In genomic region chr19:2549701-2550191, GRCh38 we compare ENCODE assay signal across 8 cellular contexts.
DNase-seq lines count a peak whose midpoint lies in the region; ATAC-seq and TF ChIP-seq lines count a peak whose summit lies in the region.

No MANE protein-coding gene starts in this region.

- no peaks in the 10 kb centered on the region for H3K9me3 ChIP-seq in Panc1 (ENCODE audit: control insufficient read depth, insufficient read depth, low read depth, low read length)
- H3K9me3 ChIP-seq in esophagus squamous epithelium: no peaks in the 10 kb centered on the region
- H3K9me3 ChIP-seq in neutrophil: no peaks in the 10 kb centered on the region

- no peak overlapping the region for H3K4me3 ChIP-seq in Panc1 (ENCODE audit: low read depth in 2 of 2, low read length in 2 of 2)
- H3K4me3 ChIP-seq in esophagus squamous epithelium: no peak overlapping the region
- H3K4me3 ChIP-seq in neutrophil (ENCODE audit: low read depth in 1 of 2, low read length in 1 of 2): no peak overlapping the region

- in situ Hi-C loops in Panc1 (cut with HindIII; ENCODE audit: low pct_unique_long_range_greater_than_20kb, low sequenced_read_pairs): no loop called here

- peak overlapping the region; percentile 79 for H3K27ac ChIP-seq in Panc1 (ENCODE audit: low read length)
- peak overlapping the region; percentile 65 to 88 (median 79) for H3K27ac ChIP-seq in esophagus squamous epithelium
- peak overlapping the region; percentile 43 for H3K27ac ChIP-seq in neutrophil

- TF ChIP-seq CTCF in AG09319 (IDR thresholded peaks at IDR 0.05; ENCODE audit: low read depth, low read length) (no peak), Panc1 (IDR thresholded peaks at IDR 0.05) (no peak), esophagus squamous epithelium (IDR thresholded peaks at IDR 0.05) (no peak), neutrophil (IDR thresholded peaks at IDR 0.05) (no peak)

- H3K4me1 ChIP-seq in Panc1 (ENCODE audit: control insufficient read depth, insufficient read depth, low read length) (peaks cover 35% of the 10 kb centered on the region), esophagus squamous epithelium (peaks cover 31 to 66% (median 31%) of the 10 kb centered on the region in 3 donors), neutrophil (ENCODE audit: control insufficient read depth in 1 of 2, insufficient read depth in 1 of 2, low read depth in 1 of 2, low read length in 1 of 2) (peaks cover 30 to 32% of the 10 kb centered on the region in 2 experiments)

- H3K36me3 ChIP-seq in Panc1 (ENCODE audit: control insufficient read depth, insufficient read depth, low read length) (no peaks in the 10 kb centered on the region), esophagus squamous epithelium (no peaks in the 10 kb centered on the region), neutrophil (no peaks in the 10 kb centered on the region)

- TF ChIP-seq POLR2A in esophagus squamous epithelium (IDR thresholded peaks at IDR 0.05) (no peak), erythroblast (IDR thresholded peaks at IDR 0.05; ENCODE audit: low read length) (no peak)

- WGBS in esophagus squamous epithelium, 2 donors: 43 to 72% methylated on average over 8 to 10 of the region's 11 CpGs

- DNase-seq in AG09319 (ENCODE audit: extremely low read depth, low read depth) (peak; percentile 62), Panc1 (ENCODE audit: low read depth, low spot score) (no peak), esophagus squamous epithelium (lab: John Stamatoyannopoulos, UW) (no peak), erythroblast (lab: John Stamatoyannopoulos, UW) (no peak), cerebellar cortex (ENCODE audit: low spot score) (no peak), SHP77 (lab: John Stamatoyannopoulos, UW) (no peak)

- no TSS peak for BruUV-seq in Panc1 (replicated peaks; lab: Mats Ljungman, UMichigan)

- POLR2A ChIA-PET in Panc1 (lab: Charles Lee): no interaction called here

- CTCF ChIA-PET in Panc1 (lab: Charles Lee): no interaction called here

- H3K27me3 ChIP-seq in Panc1 (ENCODE audit: control insufficient read depth, insufficient read depth, low read length) (no peaks in the 10 kb centered on the region), esophagus squamous epithelium (no peaks in the 10 kb centered on the region), neutrophil (no peaks in the 10 kb centered on the region)

- intact Hi-C loops in Panc1 (cut with micrococcal nuclease; ENCODE audit: unreplicated experiment): loop anchor here (10.0 kb wide), 1 partner anchor 75 kb away; the partner anchor contains the start of gene GADD45B
- intact Hi-C loops in esophagus squamous epithelium (cut with DNase I): loop anchor here (10.0 kb wide), 1 partner anchor 55 kb away; no protein-coding TSS in a partner anchor

- ATAC-seq in Panc1: no peak
- ATAC-seq in HG02981 (IDR thresholded peaks at IDR 0.05; ENCODE audit: unreplicated experiment): no peak
